In genomic region chr3:143471705-143472104, GRCh38 we compare ENCODE assay signal across 16 cellular contexts.
"Had no signal": no experiment of that assay in that cellular context is flagged by ENCODE, and none has a peak within 500 bp of the region (broad histone marks: within the 10 kb centered on the region; RNA-seq: fewer than 3 reads in every experiment).

No MANE protein-coding gene starts in this region.

- H3K27ac ChIP-seq: foreskin keratinocyte, suprapubic skin, thyroid gland had no signal

- H3K4me2 ChIP-seq: smooth muscle cell had no signal

- DNase-seq: dermis blood vessel endothelial cell; erythroblast; foreskin keratinocyte; left colon; left ventricle myocardium superior; mesendoderm; naive thymus-derived CD4-positive, alpha-beta T cell; nephron progenitor cell; right cardiac atrium; stimulated activated CD4-positive, alpha-beta T cell treated with anti-CD3 and anti-CD28 coated beads, Interleukin-2, amount 100 ng/mL, for 48 hours; stimulated activated naive CD8-positive, alpha-beta T cell treated with anti-CD3 and anti-CD28 coated beads, Interleukin-15, Interleukin-2, amounts not matched to agents 100 U/mL and 50 U/mL, for 24 hours; thyroid gland had no signal

- H3K27ac Mint-ChIP-seq: naive thymus-derived CD4-positive, alpha-beta T cell; nephron progenitor cell; type B pancreatic cell had no signal

- H3K9me3 ChIP-seq: suprapubic skin, thyroid gland had no signal

- H3K4me3 ChIP-seq: lung, smooth muscle cell, suprapubic skin, thyroid gland had no signal

- H3K27me3 ChIP-seq: foreskin keratinocyte, suprapubic skin, thyroid gland had no signal

- ATAC-seq: foreskin keratinocyte; left colon; left ventricle myocardium superior; naive thymus-derived CD4-positive, alpha-beta T cell; right cardiac atrium; stimulated activated naive CD8-positive, alpha-beta T cell treated with anti-CD3 and anti-CD28 coated beads, Interleukin-15, Interleukin-2, amounts not matched to agents 100 U/mL and 50 U/mL, for 24 hours had no signal

- H3K4me1 Mint-ChIP-seq: nephron progenitor cell had no signal

- H3K4me3 Mint-ChIP-seq: naive thymus-derived CD4-positive, alpha-beta T cell; nephron progenitor cell; type B pancreatic cell had no signal

- H3K4me1 ChIP-seq: foreskin keratinocyte, suprapubic skin, thyroid gland had no signal

- H3K9me3 Mint-ChIP-seq: naive thymus-derived CD4-positive, alpha-beta T cell; nephron progenitor cell; type B pancreatic cell had no signal

- H3K27me3 Mint-ChIP-seq: naive thymus-derived CD4-positive, alpha-beta T cell; type B pancreatic cell had no signal

- H3K36me3 ChIP-seq: thyroid gland had no signal
